Comparison of ENCODE assay signal across 8 cellular contexts in the genomic region with DNA sequence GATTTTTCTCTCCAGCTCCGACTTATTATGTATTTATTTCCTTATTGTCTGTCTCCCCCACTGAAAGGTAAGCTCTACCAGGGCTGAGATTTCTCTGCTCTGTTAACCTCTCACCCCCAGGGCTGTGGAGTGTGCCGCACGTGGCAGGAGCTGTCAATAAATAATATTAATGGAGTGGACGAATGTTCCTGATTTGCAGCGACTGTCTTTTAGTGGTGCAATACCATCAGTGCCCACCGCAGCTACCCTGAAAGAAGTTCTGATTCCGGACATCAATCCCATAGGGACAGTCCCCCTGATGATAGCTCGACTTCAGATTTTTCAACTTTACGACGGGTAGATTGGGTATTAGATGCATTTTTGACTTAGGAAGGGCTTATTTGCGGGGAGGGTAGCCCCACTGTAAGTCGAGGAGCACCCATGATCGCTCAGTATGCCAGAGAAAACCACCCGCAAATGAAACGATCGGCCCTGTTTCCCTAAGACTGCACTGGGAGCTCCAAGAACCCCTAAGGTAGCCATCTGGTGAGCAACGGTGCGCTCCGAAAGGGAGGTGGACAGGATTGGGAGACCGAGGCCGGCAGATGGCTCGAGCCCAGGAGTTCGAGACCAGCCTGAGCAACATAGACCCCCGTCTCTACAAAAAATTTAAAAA. TPM values are rescaled to one million over a fixed set of nuclear protein-coding genes. Genes with fewer than 3 reads are reported as not detected.
DNase-seq lines count a peak whose midpoint lies in the region; ATAC-seq lines count a peak whose summit lies in the region.

No MANE protein-coding gene starts in this region.

- H3K4me1 ChIP-seq in muscle layer of colon (ENCODE audit: insufficient read depth, low read length), result peaks cover 19% of the 10 kb centered on the region

- DNase-seq in M059J (ENCODE audit: low read depth) (peak; percentile 25), HUDEP-2 (lab: John Stamatoyannopoulos, UW; ENCODE audit: unreplicated experiment in 76 of 76) (no peak), RKO (ENCODE audit: low spot score) (no peak)

- no peaks in the 10 kb centered on the region for H3K9me3 ChIP-seq in muscle layer of colon (ENCODE audit: low read length)

- H3K27ac ChIP-seq in cingulate gyrus (ENCODE audit: low read depth, low read length), result peak overlapping the region; percentile 29
- H3K27ac ChIP-seq in muscle layer of colon (ENCODE audit: low read depth, low read length), result peak overlapping the region; percentile 8

- ATAC-seq in GM19035 (IDR thresholded peaks at IDR 0.05; ENCODE audit: unreplicated experiment) (no peak), GM21723 (IDR thresholded peaks at IDR 0.05; ENCODE audit: unreplicated experiment) (no peak)

- H3K36me3 ChIP-seq in muscle layer of colon (ENCODE audit: insufficient read depth, low read length), result no peaks in the 10 kb centered on the region

- peak overlapping the region; percentile 75 for H3K4me3 ChIP-seq in GM08714 (ENCODE audit: low read length)
- H3K4me3 ChIP-seq in muscle layer of colon (ENCODE audit: low read depth in 1 of 2, low read length in 2 of 2), result peak overlapping the region; percentile 65 to 87

- no peak overlapping the region for H3K9ac ChIP-seq in muscle layer of colon (ENCODE audit: low read length)

- peaks cover 10 to 16% of the 10 kb centered on the region in 2 donors for H3K27me3 ChIP-seq in muscle layer of colon (ENCODE audit: control insufficient read depth in 1 of 2, insufficient read depth in 2 of 2, low read length in 2 of 2)

RNA-seq across cellular contexts. Expression of gene PPP2R2D, which starts 1.0 kb away (rescaled TPM):
- 28.3 and 36.1 TPM in 2 replicates for total RNA-seq in M059J (2014; rRNA removed; shearing (Covaris generic))
